ENCODE assay signal across 16 cellular contexts in genomic region chr13:24199016-24199415, GRCh38.
"Had no signal": no experiment of that assay in that cellular context is flagged by ENCODE, and none has a peak within 500 bp of the region (broad histone marks: within the 10 kb centered on the region; RNA-seq: fewer than 3 reads in every experiment).

No MANE protein-coding gene starts in this region.

- H3K4me3 ChIP-seq: cardiac muscle cell, coronary artery, right lobe of liver had no signal

- H3K27me3 Mint-ChIP-seq: activated CD4-positive, alpha-beta memory T cell treated with anti-CD3 and anti-CD28 coated beads, Interleukin-2, amount 10 ng/mL, durations not matched to agents 7 days and 5 days; activated CD4-positive, alpha-beta T cell treated with anti-CD3 and anti-CD28 coated beads for 36 hours had no signal

- H3K27ac Mint-ChIP-seq: activated CD4-positive, alpha-beta memory T cell treated with anti-CD3 and anti-CD28 coated beads, Interleukin-2, amount 10 ng/mL, durations not matched to agents 7 days and 5 days; activated CD4-positive, alpha-beta T cell treated with anti-CD3 and anti-CD28 coated beads for 36 hours; activated T-cell treated with anti-CD3 and anti-CD28 coated beads, Interleukin-2, amount 50 U/mL, for 72 hours; mesothelial cell of epicardium; T-cell had no signal

- H3K27ac ChIP-seq: cardiac muscle cell, coronary artery had no signal

- ATAC-seq: activated CD4-positive, alpha-beta T cell treated with anti-CD3 and anti-CD28 coated beads for 36 hours; activated T-cell treated with anti-CD3 and anti-CD28 coated beads, Interleukin-2, amount 50 U/mL, for 72 hours; naive thymus-derived CD4-positive, alpha-beta T cell; right lobe of liver; T-cell had no signal

- H3K36me3 ChIP-seq: cardiac muscle cell, right lobe of liver had no signal

- H3K9me3 ChIP-seq: right lobe of liver had no signal

- H3K4me3 Mint-ChIP-seq: activated CD4-positive, alpha-beta memory T cell treated with anti-CD3 and anti-CD28 coated beads, Interleukin-2, amount 10 ng/mL, durations not matched to agents 7 days and 5 days; activated CD4-positive, alpha-beta T cell treated with anti-CD3 and anti-CD28 coated beads for 36 hours; activated T-cell treated with anti-CD3 and anti-CD28 coated beads, Interleukin-2, amount 50 U/mL, for 72 hours; mesothelial cell of epicardium; naive thymus-derived CD4-positive, alpha-beta T cell; T-cell had no signal

- DNase-seq: activated CD4-positive, alpha-beta memory T cell treated with anti-CD3 and anti-CD28 coated beads, Interleukin-2, amount 10 ng/mL, durations not matched to agents 7 days and 5 days; activated CD4-positive, alpha-beta T cell treated with anti-CD3 and anti-CD28 coated beads for 36 hours; activated T-cell treated with anti-CD3 and anti-CD28 coated beads, Interleukin-2, amount 50 U/mL, for 72 hours; effector CD8-positive, alpha-beta T cell; glutamatergic neuron; naive thymus-derived CD4-positive, alpha-beta T cell; posterior cingulate gyrus; right lobe of liver; stimulated activated CD4-positive, alpha-beta T cell treated with anti-CD3 and anti-CD28 coated beads, Interleukin-12 subunit alpha, Interleukin-12 subunit beta, amount 100 ng/mL, for 4 hours; stimulated activated naive CD4-positive, alpha-beta T cell treated with Interleukin-2 at 50 U/mL for 16 hours; T-cell; T1000 had no signal

- H3K9me3 Mint-ChIP-seq: activated CD4-positive, alpha-beta memory T cell treated with anti-CD3 and anti-CD28 coated beads, Interleukin-2, amount 10 ng/mL, durations not matched to agents 7 days and 5 days; activated T-cell treated with anti-CD3 and anti-CD28 coated beads, Interleukin-2, amount 50 U/mL, for 72 hours; mesothelial cell of epicardium; naive thymus-derived CD4-positive, alpha-beta T cell; T-cell had no signal

- H3K36me3 Mint-ChIP-seq: mesothelial cell of epicardium, T-cell had no signal

- H3K27me3 ChIP-seq: cardiac muscle cell, right lobe of liver had no signal

- FAIRE-seq: astrocyte had no signal
